In the genomic region with DNA sequence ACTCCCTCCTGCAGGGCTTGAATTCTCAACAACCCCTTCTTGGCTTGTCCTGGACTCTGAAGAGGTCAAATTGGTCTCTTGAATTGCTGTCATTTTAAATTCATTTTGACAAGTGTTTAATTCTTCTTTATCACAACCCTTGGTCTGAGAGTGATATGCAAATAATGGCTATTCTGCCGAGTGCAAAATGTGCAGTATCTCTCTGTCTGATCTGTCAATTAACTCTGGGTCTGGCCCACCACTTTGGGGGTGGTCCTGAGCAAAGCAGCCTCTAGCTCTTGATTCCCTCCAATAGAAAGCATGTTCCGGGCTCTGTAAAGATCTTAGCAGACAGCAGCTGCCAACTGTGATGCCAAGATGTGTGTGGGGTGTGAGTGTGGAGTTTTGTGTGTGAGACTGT, we compare ENCODE assay signal across 24 cellular contexts. TPM values are rescaled to one million over a fixed set of nuclear protein-coding genes. Genes with fewer than 3 reads are reported as not detected.
"Had no signal": no experiment of that assay in that cellular context is flagged by ENCODE, and none has a peak within 500 bp of the region (broad histone marks: within the 10 kb centered on the region; RNA-seq: fewer than 3 reads in every experiment).

No MANE protein-coding gene starts in this region.

- ATAC-seq: effector memory CD8-positive, alpha-beta T cell; gastroesophageal sphincter; left cardiac atrium; lower lobe of right lung; natural killer cell treated with Interleukin-12 subunit alpha and Interleukin-12 subunit beta and Interleukin-15 and Interleukin-18, amount 100 ng/mL, for 72 hours; sciatic nerve; stimulated activated naive B cell treated with anti-CD40 and anti-IgM and Interleukin-4, amounts not matched to agents 10 μg/mL and 1 μg/mL and 100 μg/mL, for 72 hours; stimulated activated naive CD8-positive, alpha-beta T cell treated with anti-CD3 and anti-CD28 coated beads, Interleukin-15, amount 100 ng/mL, for 72 hours had no signal

- H3K36me3 ChIP-seq: esophagus squamous epithelium, gastroesophageal sphincter, left ventricle myocardium inferior, lower lobe of right lung, spleen, tibial nerve had no signal

- H3K4me3 Mint-ChIP-seq: dendritic cell treated with granulocyte-macrophage colony-stimulating factor and Interleukin-4, amounts not matched to agents 40 ng/mL and 50 ng/mL, for 4 days; effector memory CD8-positive, alpha-beta T cell; immature natural killer cell; memory B cell; natural killer cell treated with Interleukin-12 subunit alpha and Interleukin-12 subunit beta and Interleukin-15 and Interleukin-18, amount 100 ng/mL, for 72 hours; stimulated activated naive B cell treated with anti-CD40 and anti-IgM and Interleukin-4, amounts not matched to agents 10 μg/mL and 1 μg/mL and 100 μg/mL, for 72 hours; stimulated activated naive CD8-positive, alpha-beta T cell treated with anti-CD3 and anti-CD28 coated beads, Interleukin-15, amount 100 ng/mL, for 72 hours had no signal

- H3K36me3 Mint-ChIP-seq: immature natural killer cell; memory B cell; natural killer cell treated with Interleukin-12 subunit alpha and Interleukin-12 subunit beta and Interleukin-15 and Interleukin-18, amount 100 ng/mL, for 72 hours; stimulated activated naive B cell treated with anti-CD40 and anti-IgM and Interleukin-4, amounts not matched to agents 10 μg/mL and 1 μg/mL and 100 μg/mL, for 72 hours had no signal

- H3K9me3 Mint-ChIP-seq: dendritic cell treated with granulocyte-macrophage colony-stimulating factor and Interleukin-4, amounts not matched to agents 40 ng/mL and 50 ng/mL, for 4 days; effector memory CD8-positive, alpha-beta T cell; immature natural killer cell; memory B cell; natural killer cell treated with Interleukin-12 subunit alpha and Interleukin-12 subunit beta and Interleukin-15 and Interleukin-18, amount 100 ng/mL, for 72 hours; stimulated activated naive B cell treated with anti-CD40 and anti-IgM and Interleukin-4, amounts not matched to agents 10 μg/mL and 1 μg/mL and 100 μg/mL, for 72 hours; stimulated activated naive CD8-positive, alpha-beta T cell treated with anti-CD3 and anti-CD28 coated beads, Interleukin-15, amount 100 ng/mL, for 72 hours had no signal

- H3K9me3 ChIP-seq: esophagus squamous epithelium, gastroesophageal sphincter, left ventricle myocardium inferior, lower lobe of right lung, spleen, testis, tibial nerve had no signal

- DNase-seq: effector memory CD8-positive, alpha-beta T cell; esophagus squamous epithelium; foreskin fibroblast; immature natural killer cell; left cardiac atrium; left ventricle myocardium inferior; midbrain; spleen; stimulated activated CD4-positive, alpha-beta T cell treated with anti-CD3 and anti-CD28 coated beads, Interleukin-2, amount 100 ng/mL, for 24 hours; stimulated activated CD4-positive, alpha-beta T cell treated with anti-CD3 and anti-CD28 coated beads, Interleukin-4, amount 100 ng/mL, for 4 hours; stimulated activated naive B cell treated with anti-CD40 and anti-IgM and Interleukin-4, amounts not matched to agents 10 μg/mL and 1 μg/mL and 100 μg/mL, for 72 hours; stimulated activated naive CD8-positive, alpha-beta T cell treated with anti-CD3 and anti-CD28 coated beads, Interleukin-15, amount 100 ng/mL, for 72 hours; testis had no signal

- H3K27ac ChIP-seq: esophagus squamous epithelium, gastroesophageal sphincter, left ventricle myocardium inferior, lower lobe of right lung, spleen, testis, tibial nerve had no signal

- H3K27ac Mint-ChIP-seq: dendritic cell treated with granulocyte-macrophage colony-stimulating factor and Interleukin-4, amounts not matched to agents 40 ng/mL and 50 ng/mL, for 4 days; effector memory CD8-positive, alpha-beta T cell; immature natural killer cell; memory B cell; natural killer cell treated with Interleukin-12 subunit alpha and Interleukin-12 subunit beta and Interleukin-15 and Interleukin-18, amount 100 ng/mL, for 72 hours; stimulated activated naive B cell treated with anti-CD40 and anti-IgM and Interleukin-4, amounts not matched to agents 10 μg/mL and 1 μg/mL and 100 μg/mL, for 72 hours; stimulated activated naive CD8-positive, alpha-beta T cell treated with anti-CD3 and anti-CD28 coated beads, Interleukin-15, amount 100 ng/mL, for 72 hours had no signal

- H3K4me3 ChIP-seq: esophagus squamous epithelium, gastroesophageal sphincter, left ventricle myocardium inferior, lower lobe of right lung, spleen, testis, tibial nerve had no signal

- H3K27me3 ChIP-seq: testis had no signal

RNA-seq across cellular contexts. Expression of gene IGDCC3, which starts 2.2 kb away (rescaled TPM):
- total RNA-seq: epithelial cell of proximal tubule; esophagus squamous epithelium; lower lobe of right lung; natural killer cell treated with Interleukin-12 subunit alpha and Interleukin-12 subunit beta and Interleukin-15 and Interleukin-18, amount 100 ng/mL, for 72 hours; pulmonary artery endothelial cell; sciatic nerve; subcutaneous adipose tissue; tibial nerve had no signal
- polyA plus RNA-seq: immature natural killer cell, keratinocyte had no signal
